Comparison of ENCODE assay signal across 8 cellular contexts in the genomic region with DNA sequence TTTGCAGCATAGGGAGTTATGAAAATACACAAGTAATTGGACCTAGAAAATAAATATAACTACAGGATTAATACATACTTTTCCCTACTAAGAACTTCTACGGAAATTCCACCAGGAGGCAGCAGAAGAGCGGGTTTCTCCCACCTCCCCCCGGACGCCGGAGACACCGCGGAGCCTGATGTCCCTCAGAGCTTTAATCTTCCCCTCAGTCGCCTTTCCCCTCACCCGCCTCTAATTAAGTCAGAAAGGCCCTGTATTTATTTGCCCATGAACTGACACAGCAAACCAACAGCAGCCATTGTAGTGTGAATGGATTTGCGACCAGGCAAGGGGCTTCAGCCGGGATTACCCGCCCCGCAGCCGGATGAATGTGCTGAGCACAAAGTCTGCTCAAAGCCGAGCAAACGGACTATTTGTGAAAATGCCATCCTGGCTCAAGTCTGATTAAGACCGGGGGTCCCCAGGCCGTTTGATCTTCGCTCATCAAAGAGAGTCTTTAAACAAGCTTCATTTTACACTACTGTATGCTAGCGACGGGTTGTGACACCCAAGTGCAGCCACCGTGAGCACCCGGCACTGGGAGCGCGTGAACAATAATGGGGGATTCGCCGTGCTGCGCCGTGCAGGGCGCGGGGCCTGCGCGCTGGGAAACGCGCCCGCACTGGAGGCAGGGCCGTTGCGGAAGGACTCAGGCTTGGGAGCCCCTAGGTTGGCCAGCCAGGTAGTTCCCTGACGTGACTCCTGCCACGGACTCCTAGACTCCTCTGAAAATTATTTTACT. TPM values are rescaled to one million over a fixed set of nuclear protein-coding genes. Genes with fewer than 3 reads are reported as not detected.
DNase-seq lines count a peak whose midpoint lies in the region; ATAC-seq and TF ChIP-seq lines count a peak whose summit lies in the region.

No MANE protein-coding gene starts in this region.

- H3K36me3 ChIP-seq in BLaER1 (no peaks in the 10 kb centered on the region), ascending aorta (no peaks in the 10 kb centered on the region)

- H3K4me2 ChIP-seq in BLaER1: peak overlapping the region; percentile 88

- intact Hi-C loops in ascending aorta (cut with DNase I): loop anchor here (1.0 kb wide), 1 partner anchor 181 kb away; no protein-coding TSS in a partner anchor
- intact Hi-C loops in posterior vena cava (cut with DNase I): loop anchor here in 1 of 2 donors (2.0 kb wide), 1 partner anchor 180 kb away; no protein-coding TSS in a partner anchor

- H3K27me3 ChIP-seq in BLaER1 (peaks cover 18% of the 10 kb centered on the region), ascending aorta (no peaks in the 10 kb centered on the region)

- peak overlapping the region; percentile 39; the same call in 1 of the 2 replicates for H3K9ac ChIP-seq in BLaER1

- H4K20me1 ChIP-seq in BLaER1: no peaks in the 10 kb centered on the region

- H3K9me3 ChIP-seq in BLaER1 (no peaks in the 10 kb centered on the region), ascending aorta (no peaks in the 10 kb centered on the region)

- peak; percentile 49 to 75 (median 63) for TF ChIP-seq CTCF in ascending aorta (IDR thresholded peaks at IDR 0.05)

- H3K4me1 ChIP-seq in BLaER1 (peaks cover 7% of the 10 kb centered on the region), ascending aorta (peaks cover 0 to 7% of the 10 kb centered on the region in 2 donors)

- ATAC-seq in GM18517 (IDR thresholded peaks at IDR 0.05; ENCODE audit: unreplicated experiment) (peak; percentile 89), HG02970 (IDR thresholded peaks at IDR 0.05; ENCODE audit: low FRiP score, unreplicated experiment) (peak; percentile 74)

- H3K27ac ChIP-seq in BLaER1 (no peak overlapping the region), ascending aorta (no peak overlapping the region)

- DNase-seq in NCI-H446 treated with DMSO at 0.1 percent for 48 hours (lab: John Stamatoyannopoulos, UW): peak; percentile 4
- peak in 1 of 2 donors; percentile 62 for DNase-seq in ascending aorta (ENCODE audit: low spot score in 2 of 2)
- DNase-seq in hepatic stellate cell (ENCODE audit: low spot score): peak; percentile 75
- peak; percentile 83 for DNase-seq in posterior vena cava (ENCODE audit: low spot score)
- no peak for DNase-seq in NCI-H2029 treated with DMSO at 0.1 percent for 48 hours (lab: John Stamatoyannopoulos, UW)

- H3K4me3 ChIP-seq in BLaER1: peak overlapping the region; percentile 63
- peak overlapping the region; percentile 48 to 63 for H3K4me3 ChIP-seq in ascending aorta

RNA-seq across cellular contexts. Expression of gene DKK1, which starts 5.6 kb away (rescaled TPM):
- 1.6 TPM for total RNA-seq in ascending aorta
- 1 to 10 TPM; 3.3 to 8.1 TPM for total RNA-seq in posterior vena cava
